Comparison of ENCODE assay signal across 1 cellular context in the genomic region with DNA sequence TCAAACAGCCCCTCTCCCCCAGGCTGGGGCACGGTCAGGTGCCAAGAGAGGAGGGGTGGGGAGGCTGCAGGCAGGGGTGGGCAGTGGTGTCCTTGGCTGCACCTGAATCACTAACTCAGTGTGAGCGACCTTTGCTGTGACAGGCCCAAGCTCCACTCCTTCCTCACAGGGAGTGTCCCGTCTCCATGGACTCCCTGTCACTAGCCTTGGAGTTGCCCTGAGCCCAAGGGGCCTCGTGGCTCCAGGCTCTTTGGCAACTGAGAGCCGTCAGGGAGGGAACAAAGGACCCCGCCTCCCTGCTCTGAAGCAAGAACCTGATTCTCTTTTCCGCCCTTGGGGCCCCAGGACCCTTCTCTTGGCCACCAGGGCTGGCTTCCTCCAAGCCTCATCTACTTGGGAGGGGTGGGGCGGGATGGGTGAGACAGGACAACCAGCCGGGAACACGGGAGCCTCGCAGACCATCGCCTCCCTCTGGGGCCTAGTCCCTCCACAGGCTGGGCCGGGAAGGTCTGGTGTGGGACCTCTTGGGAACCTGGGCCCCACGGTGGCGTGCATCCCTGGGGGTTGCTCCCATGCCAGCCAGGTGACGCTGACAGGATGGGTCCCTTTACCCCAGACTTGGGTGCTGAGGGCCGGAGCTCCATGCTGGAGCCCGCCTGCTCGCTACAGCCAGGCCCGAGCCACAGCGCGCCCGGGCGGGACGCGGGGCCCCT.
TF ChIP-seq lines count a peak whose summit lies in the region.

No MANE protein-coding gene starts in this region.

TF ChIP-seq in IMR-90, 13 proteins besides CTCF, POLR2A, EP300 and RAD21 (continued from another document):
- TF ChIP-seq SMC3 (IDR thresholded peaks at IDR 0.05; ENCODE audit: low read depth, low read length) = no peak
TF ChIP-seq in IMR-90: peak in this region for 0.
